Comparison of ENCODE assay signal across 21 cellular contexts in the genomic region with DNA sequence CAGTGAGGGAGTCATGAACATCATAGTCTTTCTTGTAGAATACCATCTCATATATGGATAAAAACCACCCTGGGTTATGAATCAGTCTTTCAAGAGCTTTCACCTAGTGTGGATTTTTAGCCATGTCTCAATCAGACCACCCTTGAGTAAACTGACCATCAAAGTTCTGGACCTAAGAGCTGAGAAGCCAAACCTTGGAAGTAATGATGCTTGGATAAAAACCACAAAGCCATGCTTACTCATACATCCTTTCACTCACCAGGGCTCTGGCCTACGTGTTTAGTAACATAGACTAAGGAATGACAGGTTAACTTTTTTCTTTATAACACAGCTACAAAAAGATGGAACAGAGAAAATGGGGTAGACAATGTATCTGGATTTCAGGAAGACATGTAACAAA.
DNase-seq lines count a peak whose midpoint lies in the region; ATAC-seq, FAIRE-seq and TF ChIP-seq lines count a peak whose summit lies in the region.
"Had no signal": no experiment of that assay in that cellular context is flagged by ENCODE, and none has a peak within 500 bp of the region (broad histone marks: within the 10 kb centered on the region; RNA-seq: fewer than 3 reads in every experiment).

No MANE protein-coding gene starts in this region.

- no peaks in the 10 kb centered on the region for H3K9me3 ChIP-seq in Peyer's patch
- H3K9me3 ChIP-seq: A549; BLaER1 treated with 17β-estradiol and CSF1 and Interleukin-3, amounts not matched to agents 10 nM and 100 nM had no signal

- no peaks in the 10 kb centered on the region for H3K27me3 Mint-ChIP-seq in mesothelial cell of epicardium (ENCODE audit: low read depth)

- peaks cover 22% of the 10 kb centered on the region for H3K4me1 Mint-ChIP-seq in mesothelial cell of epicardium

- H3K4me1 ChIP-seq in Peyer's patch, result no peaks in the 10 kb centered on the region
- H3K4me1 ChIP-seq: A549; BLaER1 treated with 17β-estradiol and CSF1 and Interleukin-3, amounts not matched to agents 10 nM and 100 nM had no signal

- H3K27me3 ChIP-seq in Peyer's patch, result no peaks in the 10 kb centered on the region
- H3K27me3 ChIP-seq: BLaER1 treated with 17β-estradiol and CSF1 and Interleukin-3, amounts not matched to agents 10 nM and 100 nM had no signal

- no peaks in the 10 kb centered on the region for H3K36me3 ChIP-seq in Peyer's patch
- H3K36me3 ChIP-seq: BLaER1 treated with 17β-estradiol and CSF1 and Interleukin-3, amounts not matched to agents 10 nM and 100 nM had no signal

- peak overlapping the region; percentile 57 for H3K27ac Mint-ChIP-seq in mesothelial cell of epicardium
- H3K27ac Mint-ChIP-seq: T-helper 1 cell treated with Interleukin-12 subunit alpha and Interleukin-12 subunit beta and Interleukin-4 antibody, amounts not matched to agents 30 μg/mL and 1 μg/mL, for 36 hours had no signal

- no peak overlapping the region for H3K4me3 Mint-ChIP-seq in mesothelial cell of epicardium
- H3K4me3 Mint-ChIP-seq: T-helper 1 cell treated with Interleukin-12 subunit alpha and Interleukin-12 subunit beta and Interleukin-4 antibody, amounts not matched to agents 30 μg/mL and 1 μg/mL, for 36 hours had no signal

- no peak overlapping the region for H3K4me3 ChIP-seq in Peyer's patch
- H3K4me3 ChIP-seq: A549; BLaER1 treated with 17β-estradiol and CSF1 and Interleukin-3, amounts not matched to agents 10 nM and 100 nM had no signal

- peaks cover 3% of the 10 kb centered on the region for H3K9me3 Mint-ChIP-seq in mesothelial cell of epicardium
- H3K9me3 Mint-ChIP-seq: T-helper 1 cell treated with Interleukin-12 subunit alpha and Interleukin-12 subunit beta and Interleukin-4 antibody, amounts not matched to agents 30 μg/mL and 1 μg/mL, for 36 hours had no signal

- ATAC-seq in HG02973 (IDR thresholded peaks at IDR 0.05; ENCODE audit: unreplicated experiment), result no peak
- ATAC-seq: A549 had no signal

- DNase-seq in Daoy (ENCODE audit: low read depth) (peak; percentile 41), RCC 7860 (ENCODE audit: low spot score) (peak; percentile 92), epithelial cell of prostate (ENCODE audit: low read depth, low spot score) (peak; percentile 29), mesothelial cell of epicardium (ENCODE audit: low spot score in 2 of 2, unreplicated experiment in 2 of 2) (no peak), SK-N-DZ (ENCODE audit: low spot score) (no peak), dermis blood vessel endothelial cell (no peak), Peyer's patch (no peak)
- DNase-seq: activated CD4-positive, alpha-beta T cell treated with anti-CD3 and anti-CD28 coated beads, Interleukin-2, amount 50 U/mL, for 4 hours; activated CD8-positive, alpha-beta memory T cell treated with anti-CD3 and anti-CD28 coated beads, Interleukin-2, amount 50 U/mL, for 48 hours; activated effector memory CD4-positive, alpha-beta T cell treated with Interleukin-2 at 50 U/mL for 16 hours; cerebellar nuclear complex; effector CD8-positive, alpha-beta T cell; head of caudate nucleus; NCI-H1436; SHP77; stimulated activated CD4-positive, alpha-beta T cell treated with anti-CD3 and anti-CD28 coated beads, Interleukin-12 subunit alpha, Interleukin-12 subunit beta, amount 100 ng/mL, for 4 hours had no signal

- TF ChIP-seq POLR2A in Peyer's patch (IDR thresholded peaks at IDR 0.05), result no peak

- FAIRE-seq in RCC 7860 (lab: Jason Lieb, UNC), result peak; percentile 99
- FAIRE-seq: A549, GM18507 had no signal

- H3K36me3 Mint-ChIP-seq in mesothelial cell of epicardium, result peaks cover 3% of the 10 kb centered on the region

- TF ChIP-seq CTCF in mesothelial cell of epicardium (IDR thresholded peaks at IDR 0.05; ENCODE audit: unreplicated experiment), result no peak
- TF ChIP-seq CTCF in Peyer's patch (IDR thresholded peaks at IDR 0.05), result no peak

- H3K27ac ChIP-seq in epithelial cell of prostate (no peak overlapping the region), Peyer's patch (no peak overlapping the region)
- H3K27ac ChIP-seq: A549; BLaER1 treated with 17β-estradiol and CSF1 and Interleukin-3, amounts not matched to agents 10 nM and 100 nM had no signal

Comparison
In these comparisons a context has a peak if more than half of its experiments do, and no peak if none do; other contexts are left out.
1. DNase-seq: peak in Daoy (single experiment), RCC 7860 (single experiment) and epithelial cell of prostate (single experiment); none in mesothelial cell of epicardium (0 of 2), SK-N-DZ (single experiment), dermis blood vessel endothelial cell (single experiment) and Peyer's patch (0 of 3).